ENCODE assay signal across 8 cellular contexts in genomic region chr14:75985618-75986438, GRCh38. TPM values are rescaled to one million over a fixed set of nuclear protein-coding genes. Genes with fewer than 3 reads are reported as not detected.
DNase-seq lines count a peak whose midpoint lies in the region; ATAC-seq and TF ChIP-seq lines count a peak whose summit lies in the region.

Gene IFT43, plus strand, starts transcription at chr14:75985763. Its CDS starts 24 bp downstream, at chr14:75985787.

- H3K27ac ChIP-seq in mammary epithelial cell (ENCODE audit: insufficient read depth, low read depth, low read length) = peak within 1 kb of the TSS; percentile 86
- peak within 1 kb of the TSS; percentile 92 for H3K27ac ChIP-seq in smooth muscle cell (ENCODE audit: low read depth)

- H3K9me3 Mint-ChIP-seq in activated B cell treated with CpG ODN at 0.5 μM for 24 hours (no peaks in the 10 kb centered on the region), immature natural killer cell (no peaks in the 10 kb centered on the region)

- H4K20me1 ChIP-seq in mammary epithelial cell (ENCODE audit: insufficient read depth, low read length) = no peaks in the 10 kb centered on the region
- no peaks in the 10 kb centered on the region for H4K20me1 ChIP-seq in smooth muscle cell (ENCODE audit: low read depth)

- WGBS in mammary epithelial cell (ENCODE audit: low coverage, missing lambda C conversion rate) = 1% methylated on average over 30 of the region's 52 CpGs
- 1% methylated on average over 50 of the region's 52 CpGs for WGBS in smooth muscle cell (ENCODE audit: low lambda C conversion rate)

- H3K27me3 ChIP-seq in mammary epithelial cell (ENCODE audit: insufficient read depth, low read length) = no peaks in the 10 kb centered on the region
- no peaks in the 10 kb centered on the region for H3K27me3 ChIP-seq in smooth muscle cell (ENCODE audit: low read depth)

- peak within 1 kb of the TSS; percentile 94 for H3K9ac ChIP-seq in mammary epithelial cell (ENCODE audit: insufficient read depth, low read length)
- peak within 1 kb of the TSS; percentile 97 for H3K9ac ChIP-seq in smooth muscle cell (ENCODE audit: low read depth)

- H3K4me1 Mint-ChIP-seq in activated B cell treated with CpG ODN at 0.5 μM for 24 hours (peaks cover 30% of the 10 kb centered on the region), immature natural killer cell (peaks cover 30 to 35% of the 10 kb centered on the region in 2 donors)

- H3F3A ChIP-seq in smooth muscle cell (ENCODE audit: low read depth) = no peaks in the 10 kb centered on the region

- intact Hi-C loops in activated B cell treated with CpG ODN at 0.5 μM for 24 hours (cut with micrococcal nuclease) (loop anchor here (10.0 kb wide), 1 partner anchor 681 kb away; no protein-coding TSS in a partner anchor), mammary epithelial cell (cut with micrococcal nuclease) (loop anchor here (1.0 to 10.0 kb wide), 3 partner anchors 401 to 659 kb away; no protein-coding TSS in a partner anchor)

- H3K27ac Mint-ChIP-seq in activated B cell treated with CpG ODN at 0.5 μM for 24 hours = peak within 1 kb of the TSS; percentile 68
- peak within 1 kb of the TSS; percentile 80 to 98 (median 94) for H3K27ac Mint-ChIP-seq in immature natural killer cell

- dilution Hi-C loops in mammary epithelial cell (cut with HindIII; ENCODE audit: low sequenced_read_pairs) = no loop called here

- peak within 1 kb of the TSS; percentile 93 for H3K4me2 ChIP-seq in mammary epithelial cell (ENCODE audit: insufficient read depth, low read depth, low read length)
- H3K4me2 ChIP-seq in smooth muscle cell = peak within 1 kb of the TSS; percentile 100

- DNase-seq in NCI-H446 (lab: John Stamatoyannopoulos, UW) (peak; percentile 46 to 64), NCI-H446 treated with DMSO at 0.1 percent for 48 hours (lab: John Stamatoyannopoulos, UW) (no peak), NCI-H2196 (lab: John Stamatoyannopoulos, UW; ENCODE audit: unreplicated experiment) (peak; percentile 77), activated B cell treated with CpG ODN at 0.5 μM for 24 hours (peak; percentile 85), mammary epithelial cell (peak; percentile 75), immature natural killer cell (peak; percentile 89 to 90 (median 90)), smooth muscle cell (lab: John Stamatoyannopoulos, UW; ENCODE audit: unreplicated experiment) (peak; percentile 64)

- H3K4me3 ChIP-seq in mammary epithelial cell (replicated peaks in 1 of 3; ENCODE audit: insufficient read depth in 1 of 3, low read depth in 2 of 3, low read length in 3 of 3) (peak within 1 kb of the TSS; percentile 84 to 96 (median 86)), smooth muscle cell (peak within 1 kb of the TSS; percentile 99)

- H3K4me3 Mint-ChIP-seq in activated B cell treated with CpG ODN at 0.5 μM for 24 hours = peak within 1 kb of the TSS; percentile 86
- peak within 1 kb of the TSS; percentile 89 to 95 (median 92) for H3K4me3 Mint-ChIP-seq in immature natural killer cell

- H2AFZ ChIP-seq in mammary epithelial cell (ENCODE audit: low read depth, low read length) (peak within 1 kb of the TSS; percentile 91), smooth muscle cell (ENCODE audit: low read depth) (peak within 1 kb of the TSS; percentile 97)

- peak; percentile 66 for ATAC-seq in HG03045 (IDR thresholded peaks at IDR 0.05; ENCODE audit: unreplicated experiment)
- ATAC-seq in activated B cell treated with CpG ODN at 0.5 μM for 24 hours (ENCODE audit: low read depth) = peak; percentile 67

- TSS peak; percentile 47 for BruUV-seq in mammary epithelial cell (replicated peaks; lab: Mats Ljungman, UMichigan)

- TF ChIP-seq CTCF in activated B cell treated with CpG ODN at 0.5 μM for 24 hours (IDR thresholded peaks at IDR 0.05) = no peak
- no peak for TF ChIP-seq CTCF in mammary epithelial cell (conservative IDR thresholded peaks at IDR 0.05 in 1 of 2, IDR thresholded peaks at IDR 0.05 in 1 of 2; ENCODE audit: extremely low read depth in 1 of 2, insufficient read depth in 1 of 2, low read depth in 1 of 2, low read length in 2 of 2)
- no peak for TF ChIP-seq CTCF in smooth muscle cell (IDR thresholded peaks at IDR 0.05; ENCODE audit: borderline replicate concordance, insufficient read depth, poor library complexity, severe bottlenecking)

- H3K4me1 ChIP-seq in mammary epithelial cell (ENCODE audit: insufficient read depth, low read length) (peaks cover 23% of the 10 kb centered on the region), smooth muscle cell (ENCODE audit: low read depth) (peaks cover 6% of the 10 kb centered on the region)

- H3K36me3 Mint-ChIP-seq in activated B cell treated with CpG ODN at 0.5 μM for 24 hours (ENCODE audit: low read depth) (peaks cover 9% of the 10 kb centered on the region), immature natural killer cell (peaks cover 0 to 6% (median 5%) of the 10 kb centered on the region in 3 donors)

- H3K9me3 ChIP-seq in mammary epithelial cell (replicated peaks; ENCODE audit: insufficient read depth, low read length) = no peaks in the 10 kb centered on the region
- H3K9me3 ChIP-seq in smooth muscle cell (replicated peaks; ENCODE audit: low read depth) = no peaks in the 10 kb centered on the region

- H3K27me3 Mint-ChIP-seq in activated B cell treated with CpG ODN at 0.5 μM for 24 hours (no peaks in the 10 kb centered on the region), immature natural killer cell (ENCODE audit: low read depth in 3 of 3) (peaks cover 7 to 18% (median 12%) of the 10 kb centered on the region in 3 donors)

- peaks cover 12% of the 10 kb centered on the region for H3K79me2 ChIP-seq in mammary epithelial cell (ENCODE audit: insufficient read depth, low read length)
- H3K79me2 ChIP-seq in smooth muscle cell (ENCODE audit: low read depth) = peaks cover 16% of the 10 kb centered on the region

- CTCF ChIA-PET in activated B cell treated with CpG ODN at 0.5 μM for 24 hours (lab: Charles Lee) (interaction anchor here (0.7 to 11.8 kb wide), 4 partner anchors 73 to 277 kb away, joined by 3 to 363 read pairs (median 9); no protein-coding TSS in a partner anchor), mammary epithelial cell (lab: Charles Lee; ENCODE audit: low non-redundant PET) (no interaction called here)

- POLR2A ChIA-PET in activated B cell treated with CpG ODN at 0.5 μM for 24 hours (lab: Charles Lee) = interaction anchor here (0.6 to 1.0 kb wide), 5 partner anchors 9 to 276 kb away, joined by 3 to 10 read pairs (median 4); no protein-coding TSS in a partner anchor

- in situ Hi-C loops in mammary epithelial cell (cut with MboI; ENCODE audit: low sequenced_read_pairs in 2 of 2) = no loop called here

- H3K36me3 ChIP-seq in mammary epithelial cell (ENCODE audit: insufficient read depth, low read length) (peaks cover 3% of the 10 kb centered on the region), smooth muscle cell (ENCODE audit: low read depth) (peaks cover 2% of the 10 kb centered on the region)

RNA-seq across cellular contexts. Expression of gene IFT43, which starts in this region (rescaled TPM):
- total RNA-seq in activated B cell treated with CpG ODN at 0.5 μM for 24 hours (13.4 and 15.8 TPM in 2 replicates), mammary epithelial cell (10 to 100 TPM; 27.3 to 33.1 TPM), smooth muscle cell (46.5 and 46.9 TPM in 2 replicates)
- polyA plus RNA-seq in mammary epithelial cell (32.1 TPM), immature natural killer cell (10 to 100 TPM; 16.5 to 24.4 (median 16.7) TPM), smooth muscle cell (63.0 and 64.7 TPM in 2 replicates)
- polyA minus RNA-seq in mammary epithelial cell = 29.5 TPM
